Comparison of ENCODE assay signal across 18 cellular contexts in genomic region chr2:48548871-48549270, GRCh38. TPM values are rescaled to one million over a fixed set of nuclear protein-coding genes. Genes with fewer than 3 reads are reported as not detected.
DNase-seq lines count a peak whose midpoint lies in the region; ATAC-seq and TF ChIP-seq lines count a peak whose summit lies in the region.
"Had no signal": no experiment of that assay in that cellular context is flagged by ENCODE, and none has a peak within 500 bp of the region (broad histone marks: within the 10 kb centered on the region; RNA-seq: fewer than 3 reads in every experiment).

No MANE protein-coding gene starts in this region.

- H3K36me3 ChIP-seq in stomach smooth muscle (ENCODE audit: control insufficient read depth in 2 of 2, insufficient read depth in 2 of 2, low read length in 2 of 2), result peaks cover 0 to 2% of the 10 kb centered on the region in 2 donors
- H3K36me3 ChIP-seq: adrenal gland, pancreas had no signal

- no peak for TF ChIP-seq CTCF in foreskin keratinocyte (conservative IDR thresholded peaks at IDR 0.05)

- ATAC-seq in stimulated activated naive CD8-positive, alpha-beta T cell treated with anti-CD3 and anti-CD28 coated beads, Interleukin-15, Interleukin-2, amounts not matched to agents 100 U/mL and 50 U/mL, for 24 hours, result no peak
- ATAC-seq in foreskin keratinocyte (no peak), GM19351 (IDR thresholded peaks at IDR 0.05; ENCODE audit: unreplicated experiment) (no peak)
- ATAC-seq: activated CD8-positive, alpha-beta T cell treated with anti-CD3 and anti-CD28 coated beads for 36 hours; HCT116 had no signal

- H3K27ac ChIP-seq in stomach smooth muscle (ENCODE audit: low read length) (peak overlapping the region; percentile 55), foreskin keratinocyte (no peak overlapping the region)
- H3K27ac ChIP-seq: pancreas had no signal

- DNase-seq in GM03348 (ENCODE audit: low spot score) (peak; percentile 39), cerebellar cortex (ENCODE audit: low spot score) (peak; percentile 25), medulla oblongata (ENCODE audit: extremely low spot score) (peak; percentile 84), foreskin keratinocyte (no peak)
- no peak for DNase-seq in stimulated activated naive CD8-positive, alpha-beta T cell treated with anti-CD3 and anti-CD28 coated beads, Interleukin-15, Interleukin-2, amounts not matched to agents 100 U/mL and 50 U/mL, for 24 hours
- DNase-seq in activated CD4-positive, alpha-beta T cell treated with anti-CD3 and anti-CD28 coated beads for 4 hours, result no peak
- DNase-seq: activated CD8-positive, alpha-beta T cell treated with anti-CD3 and anti-CD28 coated beads for 36 hours; adrenal gland; NCI-H1436; NCI-H2227 treated with DMSO at 0.1 percent for 48 hours; NK-92 treated with Interleukin-12 subunit alpha and Interleukin-12 subunit beta, amount 100 ng/mL, for 24 hours; pancreas; RPMI8226; stimulated activated naive CD4-positive, alpha-beta T cell had no signal

- H3K9ac ChIP-seq in stomach smooth muscle (ENCODE audit: low read length in 2 of 2), result no peak overlapping the region

- no peak overlapping the region for H3K4me3 ChIP-seq in stomach smooth muscle (ENCODE audit: low read length in 2 of 2)
- H3K4me3 ChIP-seq: adrenal gland, coronary artery, pancreas had no signal

- no peaks in the 10 kb centered on the region for H3K27me3 ChIP-seq in stomach smooth muscle (ENCODE audit: control insufficient read depth in 1 of 2, insufficient read depth in 2 of 2, low read length in 2 of 2)
- H3K27me3 ChIP-seq in foreskin keratinocyte, result no peaks in the 10 kb centered on the region
- H3K27me3 ChIP-seq: adrenal gland, pancreas had no signal

- H3K9me3 ChIP-seq in stomach smooth muscle (ENCODE audit: control insufficient read depth in 2 of 2, low read length in 2 of 2), result no peaks in the 10 kb centered on the region
- H3K9me3 ChIP-seq: adrenal gland, pancreas had no signal

- peaks cover 55% of the 10 kb centered on the region for H3K4me1 ChIP-seq in stomach smooth muscle (ENCODE audit: control insufficient read depth, insufficient read depth, low read length)
- H3K4me1 ChIP-seq in foreskin keratinocyte, result no peaks in the 10 kb centered on the region
- H3K4me1 ChIP-seq: adrenal gland, pancreas had no signal

RNA-seq across cellular contexts. Expression of gene STON1, which starts 18.9 kb away (rescaled TPM):
- 0.67 and 0.99 TPM in 2 replicates for total RNA-seq in foreskin keratinocyte
- polyA plus RNA-seq in foreskin keratinocyte, result 0.32 and 0.37 TPM in 2 replicates

Comparison
In these comparisons a context has a peak if more than half of its experiments do, and no peak if none do; other contexts are left out.
1. DNase-seq: peak in GM03348 (single experiment), cerebellar cortex (single experiment) and medulla oblongata (single experiment); none in stimulated activated naive CD8-positive, alpha-beta T cell treated with anti-CD3 and anti-CD28 coated beads, Interleukin-15, Interleukin-2, amounts not matched to agents 100 U/mL and 50 U/mL, for 24 hours (single experiment), foreskin keratinocyte (0 of 2) and activated CD4-positive, alpha-beta T cell treated with anti-CD3 and anti-CD28 coated beads for 4 hours (0 of 2).